ENCODE assay signal across 20 cellular contexts in the genomic region with DNA sequence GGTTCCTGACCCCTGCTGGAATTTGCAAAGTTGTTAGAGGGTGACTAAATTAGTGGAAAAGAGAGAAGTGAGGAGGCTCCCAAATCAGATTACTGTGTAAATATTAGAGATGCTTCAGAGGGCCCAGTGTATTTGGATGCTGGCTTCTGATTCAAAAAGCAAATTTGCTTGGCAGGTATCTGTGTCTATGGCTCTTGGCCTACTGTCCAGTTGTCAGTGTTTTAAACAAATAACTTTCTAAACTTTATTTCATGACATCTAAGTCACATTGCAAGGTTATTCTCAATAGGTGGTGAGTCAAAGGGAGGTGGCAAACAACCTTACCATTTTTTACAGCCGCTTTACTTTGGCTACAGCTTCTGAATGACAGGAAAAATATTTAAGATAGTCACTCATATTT.
DNase-seq lines count a peak whose midpoint lies in the region; ATAC-seq, FAIRE-seq and TF ChIP-seq lines count a peak whose summit lies in the region.
"Had no signal": no experiment of that assay in that cellular context is flagged by ENCODE, and none has a peak within 500 bp of the region (broad histone marks: within the 10 kb centered on the region; RNA-seq: fewer than 3 reads in every experiment).

No MANE protein-coding gene starts in this region.

- TF ChIP-seq CTCF in right lobe of liver (IDR thresholded peaks at IDR 0.05) (no peak), HepG2 (CRISPR knock-in tag; IDR thresholded peaks at IDR 0.05) (no peak), astrocyte (IDR thresholded peaks at IDR 0.05; ENCODE audit: insufficient read depth, low read depth, low read length) (no peak), osteoblast (IDR thresholded peaks at IDR 0.05; ENCODE audit: extremely low read depth, low read depth, low read length) (no peak), foreskin keratinocyte (conservative IDR thresholded peaks at IDR 0.05) (no peak)

- peaks cover 2% of the 10 kb centered on the region for H3K36me3 Mint-ChIP-seq in astrocyte (ENCODE audit: low read depth, unreplicated experiment)
- H3K36me3 Mint-ChIP-seq in stimulated activated naive B cell treated with anti-CD40 and anti-IgM and Interleukin-4, amounts not matched to agents 10 μg/mL and 1 μg/mL and 100 μg/mL, for 72 hours = no peaks in the 10 kb centered on the region
- H3K36me3 Mint-ChIP-seq: CD4-positive, alpha-beta memory T cell had no signal

- no peak overlapping the region for H2AFZ ChIP-seq in HepG2 (ENCODE audit: low read length)
- H2AFZ ChIP-seq in astrocyte (ENCODE audit: low read depth, low read length) = no peak overlapping the region
- peak overlapping the region; percentile 66 for H2AFZ ChIP-seq in osteoblast (ENCODE audit: low read length)
- H2AFZ ChIP-seq: GM23248 had no signal

- intact Hi-C loops in right lobe of liver (cut with DNase I) (no loop called here), HepG2 (cut with micrococcal nuclease; ENCODE audit: unreplicated experiment) (no loop called here)

- H3K27ac ChIP-seq in right lobe of liver (no peak overlapping the region), HepG2 (ENCODE audit: extremely low read length, insufficient read depth, low read length) (no peak overlapping the region), astrocyte (ENCODE audit: low read depth, low read length) (no peak overlapping the region), osteoblast (ENCODE audit: low read depth, low read length) (no peak overlapping the region), foreskin keratinocyte (no peak overlapping the region)
- H3K27ac ChIP-seq: GM23248 had no signal

- no peaks in the 10 kb centered on the region for H3K79me2 ChIP-seq in HepG2 (ENCODE audit: insufficient read depth, low read length)
- H3K79me2 ChIP-seq in astrocyte (ENCODE audit: insufficient read depth, low read length) = no peaks in the 10 kb centered on the region
- no peaks in the 10 kb centered on the region for H3K79me2 ChIP-seq in osteoblast (ENCODE audit: insufficient read depth, low read length)

- no peaks in the 10 kb centered on the region for H3K9me3 Mint-ChIP-seq in astrocyte (ENCODE audit: unreplicated experiment)
- peaks cover 1 to 4% of the 10 kb centered on the region in 2 donors for H3K9me3 Mint-ChIP-seq in stimulated activated naive B cell treated with anti-CD40 and anti-IgM and Interleukin-4, amounts not matched to agents 10 μg/mL and 1 μg/mL and 100 μg/mL, for 72 hours

- H3K27me3 ChIP-seq in right lobe of liver = no peaks in the 10 kb centered on the region
- no peaks in the 10 kb centered on the region for H3K27me3 ChIP-seq in HepG2 (ENCODE audit: control insufficient read depth in 1 of 2, insufficient read depth in 2 of 2, low read length in 2 of 2)
- H3K27me3 ChIP-seq in astrocyte (ENCODE audit: insufficient read depth, low read length) = no peaks in the 10 kb centered on the region
- H3K27me3 ChIP-seq in osteoblast (ENCODE audit: insufficient read depth, low read length) = no peaks in the 10 kb centered on the region
- no peaks in the 10 kb centered on the region for H3K27me3 ChIP-seq in foreskin keratinocyte

- no peak overlapping the region for H3K27ac Mint-ChIP-seq in astrocyte (ENCODE audit: unreplicated experiment)
- H3K27ac Mint-ChIP-seq in stimulated activated naive B cell treated with anti-CD40 and anti-IgM and Interleukin-4, amounts not matched to agents 10 μg/mL and 1 μg/mL and 100 μg/mL, for 72 hours = no peak overlapping the region
- H3K27ac Mint-ChIP-seq: CD4-positive, alpha-beta memory T cell had no signal

- FAIRE-seq in HepG2 (lab: Jason Lieb, UNC) = no peak
- peak; percentile 39 for FAIRE-seq in astrocyte (lab: Jason Lieb, UNC)
- FAIRE-seq: GM12878, GM19239, H1 had no signal

- H3K4me2 ChIP-seq in HepG2 (ENCODE audit: low read depth, low read length) (no peak overlapping the region), astrocyte (ENCODE audit: low read length) (no peak overlapping the region), osteoblast (ENCODE audit: insufficient read depth, low read length) (no peak overlapping the region)

- 19% methylated on average over 1 of the region's 1 CpG for WGBS in right lobe of liver (ENCODE audit: insufficient coverage, low coverage, low lambda C conversion rate, missing lambda C conversion rate)
- WGBS in HepG2 (ENCODE audit: low lambda C conversion rate) = 25% methylated on average over 1 of the region's 1 CpG

- peaks cover 30% of the 10 kb centered on the region for H3K4me1 Mint-ChIP-seq in astrocyte (ENCODE audit: low read depth, unreplicated experiment)
- no peaks in the 10 kb centered on the region for H3K4me1 Mint-ChIP-seq in stimulated activated naive B cell treated with anti-CD40 and anti-IgM and Interleukin-4, amounts not matched to agents 10 μg/mL and 1 μg/mL and 100 μg/mL, for 72 hours
- H3K4me1 Mint-ChIP-seq: CD4-positive, alpha-beta memory T cell had no signal

- H3K4me3 ChIP-seq in right lobe of liver = no peak overlapping the region
- no peak overlapping the region for H3K4me3 ChIP-seq in HepG2 (replicated peaks in 1 of 3; ENCODE audit: insufficient read depth in 1 of 3, low read depth in 2 of 3, low read length in 3 of 3)
- H3K4me3 ChIP-seq in astrocyte (ENCODE audit: insufficient read depth, low read depth, low read length) = no peak overlapping the region
- no peak overlapping the region for H3K4me3 ChIP-seq in osteoblast (ENCODE audit: insufficient read depth, low read length)
- H3K4me3 ChIP-seq: GM12878, GM23248 had no signal

- no peak for TF ChIP-seq EP300 in HepG2 (IDR thresholded peaks at IDR 0.05; ENCODE audit: low read depth in 2 of 2, low read length in 2 of 2)
- no peak for TF ChIP-seq EP300 in HepG2 (CRISPR knock-in tag; IDR thresholded peaks at IDR 0.05; ENCODE audit: borderline replicate concordance)

- H3K4me3 Mint-ChIP-seq in astrocyte (ENCODE audit: unreplicated experiment) = no peak overlapping the region
- no peak overlapping the region for H3K4me3 Mint-ChIP-seq in stimulated activated naive B cell treated with anti-CD40 and anti-IgM and Interleukin-4, amounts not matched to agents 10 μg/mL and 1 μg/mL and 100 μg/mL, for 72 hours
- H3K4me3 Mint-ChIP-seq: CD4-positive, alpha-beta memory T cell had no signal

- BruUV-seq in HepG2 (replicated peaks; lab: Mats Ljungman, UMichigan) = no TSS peak

- CTCF ChIA-PET in HepG2 (lab: Yijun Ruan, JAX; ENCODE audit: low intra/inter-chr PET ratio, low total read pairs) = no interaction called here

- no peaks in the 10 kb centered on the region for H3K9me3 ChIP-seq in right lobe of liver
- H3K9me3 ChIP-seq in HepG2 (ENCODE audit: low read length) = no peaks in the 10 kb centered on the region
- no peaks in the 10 kb centered on the region for H3K9me3 ChIP-seq in astrocyte (ENCODE audit: insufficient read depth, low read depth, low read length)
- H3K9me3 ChIP-seq in osteoblast (ENCODE audit: low read depth, low read length) = no peaks in the 10 kb centered on the region

- H4K20me1 ChIP-seq in HepG2 (ENCODE audit: insufficient read depth, low read length) = no peaks in the 10 kb centered on the region
- no peaks in the 10 kb centered on the region for H4K20me1 ChIP-seq in astrocyte (ENCODE audit: insufficient read depth, low read length)
- no peaks in the 10 kb centered on the region for H4K20me1 ChIP-seq in osteoblast (ENCODE audit: insufficient read depth, low read length)

- H3K27me3 Mint-ChIP-seq in astrocyte (ENCODE audit: low read depth, unreplicated experiment) = no peaks in the 10 kb centered on the region
- no peaks in the 10 kb centered on the region for H3K27me3 Mint-ChIP-seq in stimulated activated naive B cell treated with anti-CD40 and anti-IgM and Interleukin-4, amounts not matched to agents 10 μg/mL and 1 μg/mL and 100 μg/mL, for 72 hours
- H3K27me3 Mint-ChIP-seq: CD4-positive, alpha-beta memory T cell had no signal

- H3K36me3 ChIP-seq in right lobe of liver (no peaks in the 10 kb centered on the region), HepG2 (replicated peaks in 1 of 2; ENCODE audit: control insufficient read depth in 1 of 2, insufficient read depth in 2 of 2, low read length in 2 of 2) (no peaks in the 10 kb centered on the region), astrocyte (ENCODE audit: insufficient read depth, low read length) (no peaks in the 10 kb centered on the region), osteoblast (ENCODE audit: insufficient read depth, low read length) (no peaks in the 10 kb centered on the region)

- no peak overlapping the region for H3K9ac ChIP-seq in HepG2 (ENCODE audit: insufficient read depth, low read depth, low read length)
- no peak overlapping the region for H3K9ac ChIP-seq in astrocyte (ENCODE audit: low read length)
- H3K9ac ChIP-seq: GM23248 had no signal

- no peak for TF ChIP-seq POLR2A in right lobe of liver (IDR thresholded peaks at IDR 0.05)
- no peak for TF ChIP-seq POLR2A in HepG2 (IDR thresholded peaks at IDR 0.05; ENCODE audit: insufficient read depth in 1 of 2, low read depth in 2 of 2, low read length in 2 of 2)

- POLR2A ChIA-PET in HepG2 (lab: Yijun Ruan, JAX) = no interaction called here

- in situ Hi-C loops in HepG2 (cut with HindIII; ENCODE audit: extremely low pct_ligation_motif_present, low pct_unique_long_range_greater_than_20kb) = no loop called here

- H3K4me1 ChIP-seq in right lobe of liver = peaks cover 0 to 6% (median 0%) of the 10 kb centered on the region in 4 donors
- no peaks in the 10 kb centered on the region for H3K4me1 ChIP-seq in HepG2 (ENCODE audit: insufficient read depth, low read length)
- peaks cover 27% of the 10 kb centered on the region for H3K4me1 ChIP-seq in astrocyte (ENCODE audit: insufficient read depth, low read length)
- peaks cover 13% of the 10 kb centered on the region for H3K4me1 ChIP-seq in osteoblast (ENCODE audit: insufficient read depth, low read length)
- peaks cover 15% of the 10 kb centered on the region for H3K4me1 ChIP-seq in foreskin keratinocyte

- ATAC-seq in right lobe of liver (peak; percentile 66 to 86 (median 84)), HepG2 (no peak), foreskin keratinocyte (no peak)
- no peak for ATAC-seq in stimulated activated naive B cell treated with anti-CD40 and anti-IgM and Interleukin-4, amounts not matched to agents 10 μg/mL and 1 μg/mL and 100 μg/mL, for 72 hours (replicated peaks)
- ATAC-seq: GM12878 had no signal

- no peak for TF ChIP-seq RAD21 in HepG2 (CRISPR knock-in tag; IDR thresholded peaks at IDR 0.05)

- DNase-seq in right lobe of liver = no peak
- no peak for DNase-seq in HepG2 (ENCODE audit: low spot score)
- no peak for DNase-seq in astrocyte (ENCODE audit: low read depth)
- DNase-seq in osteoblast (ENCODE audit: insufficient read length, low spot score, missing footprints) = no peak
- DNase-seq in stimulated activated naive B cell treated with anti-CD40 and anti-IgM and Interleukin-4, amounts not matched to agents 10 μg/mL and 1 μg/mL and 100 μg/mL, for 72 hours = no peak
- no peak for DNase-seq in foreskin keratinocyte
- DNase-seq: 8988T; C1 segment of cervical spinal cord; Calu3; CD4-positive, alpha-beta memory T cell; COR-L47; DMS79; EL; GDM1; GM23248; H7; HCEC 1CT had no signal

Comparison
In these comparisons a context has a peak if more than half of its experiments do, and no peak if none do; other contexts are left out.
1. ATAC-seq: peak in right lobe of liver (4 of 4); none in HepG2 (single experiment), stimulated activated naive B cell treated with anti-CD40 and anti-IgM and Interleukin-4, amounts not matched to agents 10 μg/mL and 1 μg/mL and 100 μg/mL, for 72 hours (0 of 2) and foreskin keratinocyte (single experiment).